Comparison of ENCODE assay signal across 8 cellular contexts in the genomic region with DNA sequence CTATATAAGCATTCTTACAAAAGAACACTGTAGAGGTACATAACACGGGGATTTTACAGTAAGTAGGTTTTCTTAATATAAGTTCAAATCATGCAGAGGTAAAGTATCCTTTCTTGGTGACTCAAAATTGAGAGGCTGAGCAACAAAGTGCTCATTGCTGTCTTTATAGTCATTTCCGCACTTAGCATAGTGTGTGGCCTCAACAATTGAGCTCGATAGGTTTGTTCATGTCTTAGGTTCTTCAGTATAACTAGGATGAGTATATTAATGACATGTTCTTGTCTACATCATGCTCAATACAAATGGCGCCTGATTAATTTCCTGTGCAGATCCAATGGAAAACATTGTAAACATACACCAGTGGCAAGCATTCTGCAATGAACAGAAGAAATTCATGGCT. TPM values are rescaled to one million over a fixed set of nuclear protein-coding genes. Genes with fewer than 3 reads are reported as not detected.
DNase-seq lines count a peak whose midpoint lies in the region; ATAC-seq and TF ChIP-seq lines count a peak whose summit lies in the region.

No MANE protein-coding gene starts in this region.

- no peaks in the 10 kb centered on the region for H3K36me3 Mint-ChIP-seq in naive thymus-derived CD8-positive, alpha-beta T cell

- H3K36me3 ChIP-seq in GM06990 (ENCODE audit: control insufficient read depth, insufficient read depth, low read length) = no peaks in the 10 kb centered on the region
- H3K36me3 ChIP-seq in colonic mucosa = no peaks in the 10 kb centered on the region

- no peaks in the 10 kb centered on the region for H3K27me3 Mint-ChIP-seq in naive thymus-derived CD8-positive, alpha-beta T cell

- no peaks in the 10 kb centered on the region for H3K9me3 Mint-ChIP-seq in naive thymus-derived CD8-positive, alpha-beta T cell

- H3K27me3 ChIP-seq in GM06990 (replicated peaks; ENCODE audit: control insufficient read depth, insufficient read depth, low read length) (no peaks in the 10 kb centered on the region), colonic mucosa (no peaks in the 10 kb centered on the region)

- peaks cover 18 to 53% (median 42%) of the 10 kb centered on the region in 4 donors for H3K4me1 Mint-ChIP-seq in naive thymus-derived CD8-positive, alpha-beta T cell

- H3K9ac ChIP-seq in colonic mucosa (ENCODE audit: low read depth in 2 of 2, low read length in 2 of 2) = no peak overlapping the region

- H3K27ac Mint-ChIP-seq in naive thymus-derived CD8-positive, alpha-beta T cell = peak overlapping the region in 8 of 10 donors; percentile 79 to 100 (median 98)

- H3K9me3 ChIP-seq in colonic mucosa = no peaks in the 10 kb centered on the region

- intact Hi-C loops in colonic mucosa (cut with DNase I) = no loop called here

- H3K27ac ChIP-seq in colonic mucosa = no peak overlapping the region

- TF ChIP-seq CTCF in GM06990 (IDR thresholded peaks at IDR 0.05; ENCODE audit: insufficient read depth, low read length, poor library complexity, severe bottlenecking) = no peak
- TF ChIP-seq CTCF in colonic mucosa (IDR thresholded peaks at IDR 0.05) = no peak

- no peak for ATAC-seq in naive thymus-derived CD8-positive, alpha-beta T cell
- no peak for ATAC-seq in HG03045 (IDR thresholded peaks at IDR 0.05; ENCODE audit: unreplicated experiment)

- peak overlapping the region; percentile 92 to 100 (median 98) for H3K4me3 Mint-ChIP-seq in naive thymus-derived CD8-positive, alpha-beta T cell

- no peak for DNase-seq in GM06990 (ENCODE audit: extremely low read depth, insufficient read length)
- peak; percentile 26 for DNase-seq in NAMALWA (ENCODE audit: low spot score)
- DNase-seq in colonic mucosa = no peak
- no peak for DNase-seq in naive thymus-derived CD8-positive, alpha-beta T cell
- no peak for DNase-seq in D341Med (ENCODE audit: low spot score)
- DNase-seq in NCI-H446 (lab: John Stamatoyannopoulos, UW) = no peak
- DNase-seq in NCI-H1694 treated with DMSO at 0.1 percent for 48 hours (lab: John Stamatoyannopoulos, UW) = no peak

- H3K4me1 ChIP-seq in colonic mucosa = no peaks in the 10 kb centered on the region

- POLR2A ChIA-PET in naive thymus-derived CD8-positive, alpha-beta T cell (lab: Charles Lee) = interaction anchor here (0.7 to 4.1 kb wide), 9 partner anchors 9 to 240 kb away, joined by 3 to 107 read pairs (median 3); a partner anchor contains a TSS

- peak overlapping the region; percentile 88 for H3K4me3 ChIP-seq in GM06990 (replicated peaks; ENCODE audit: low read depth, low read length)
- H3K4me3 ChIP-seq in colonic mucosa = peak overlapping the region; percentile 81

RNA-seq across cellular contexts. Expression of a gene that starts 1.4 kb away (rescaled TPM):
- 1 to 10 TPM; 2.7 to 3.3 TPM for total RNA-seq in colonic mucosa
- 10 to 100 TPM; 23.5 to 24.8 TPM for total RNA-seq in naive thymus-derived CD8-positive, alpha-beta T cell
- polyA plus RNA-seq in naive thymus-derived CD8-positive, alpha-beta T cell = 1 to 10 TPM; 3.8 to 4.4 (median 4.0) TPM

Comparison
In these comparisons a context has a peak if more than half of its experiments do, and no peak if none do; other contexts are left out.
1. RNA of a gene that starts 1.4 kb away (total RNA-seq): 23.5 to 24.8 TPM in naive thymus-derived CD8-positive, alpha-beta T cell; 2.7 to 3.3 TPM in colonic mucosa; every median in the first group is over 4 times any median in the second.